8 cellular contexts compared by ENCODE assay signal in the genomic region with DNA sequence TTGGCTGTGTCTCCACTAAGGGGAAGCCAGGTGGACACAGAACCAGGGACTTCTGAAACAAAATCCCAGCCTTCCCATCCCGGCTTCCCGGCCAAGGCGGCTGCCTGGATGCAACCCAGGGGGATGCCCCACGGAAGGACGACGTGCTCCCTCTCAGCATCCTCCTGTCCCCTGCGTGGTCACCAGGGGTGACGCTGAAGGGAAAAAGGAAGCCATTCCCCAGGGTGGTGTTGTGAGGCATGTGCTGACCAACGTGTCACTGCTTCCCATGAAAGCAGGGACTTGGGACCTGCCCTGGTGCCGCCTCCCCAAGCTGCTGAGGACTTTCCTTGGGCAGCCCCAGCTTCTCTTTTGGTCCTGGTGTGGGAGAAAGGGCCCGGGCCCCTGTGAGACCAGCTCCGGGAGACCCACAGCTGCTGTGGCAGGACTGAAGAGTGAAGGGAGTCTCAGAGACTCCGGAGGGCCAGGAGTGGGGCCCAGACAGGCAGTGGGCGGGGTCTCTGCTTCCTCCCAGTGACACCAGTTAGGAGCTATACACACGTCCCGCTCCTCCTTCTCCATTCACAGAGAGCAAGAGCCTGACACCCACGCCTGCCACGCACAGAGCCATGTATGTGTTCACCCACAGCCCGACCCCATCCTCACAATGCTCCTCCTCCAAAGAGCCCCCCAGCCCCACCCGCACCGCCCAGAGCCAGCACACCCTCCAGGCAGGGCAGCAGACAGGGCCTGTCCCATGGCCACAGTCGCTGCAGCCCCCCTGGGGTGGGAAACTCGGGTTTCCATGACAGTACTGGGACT.
DNase-seq lines count a peak whose midpoint lies in the region; ATAC-seq, FAIRE-seq and TF ChIP-seq lines count a peak whose summit lies in the region.

No MANE protein-coding gene starts in this region.

- DNase-seq in CD4-positive, CD25-positive, alpha-beta regulatory T cell, result no peak
- peak; percentile 55 for DNase-seq in NB4 (ENCODE audit: low read depth)
- DNase-seq in effector memory CD8-positive, alpha-beta T cell, result no peak
- DNase-seq in neural crest cell (ENCODE audit: low read depth, low spot score), result no peak
- no peak for DNase-seq in GM12891 (ENCODE audit: insufficient read length, low spot score)

- H3K36me3 ChIP-seq in CD4-positive, CD25-positive, alpha-beta regulatory T cell (ENCODE audit: control insufficient read depth, insufficient read depth, low read length), result no peaks in the 10 kb centered on the region

- peaks cover 0 to 15% (median 8%) of the 10 kb centered on the region in 7 donors for H3K9me3 Mint-ChIP-seq in CD4-positive, CD25-positive, alpha-beta regulatory T cell
- H3K9me3 Mint-ChIP-seq in effector memory CD8-positive, alpha-beta T cell, result peaks cover 4 to 8% of the 10 kb centered on the region in 2 donors
- peaks cover 4% of the 10 kb centered on the region for H3K9me3 Mint-ChIP-seq in neural crest cell

- TF ChIP-seq CTCF in NB4 (IDR thresholded peaks at IDR 0.05; ENCODE audit: low read depth, low read length) (no peak), neural crest cell (conservative IDR thresholded peaks at IDR 0.05) (no peak)

- H3K4me1 Mint-ChIP-seq in CD4-positive, CD25-positive, alpha-beta regulatory T cell, result peaks cover 0 to 12% (median 5%) of the 10 kb centered on the region in 4 donors
- H3K4me1 Mint-ChIP-seq in effector memory CD8-positive, alpha-beta T cell (ENCODE audit: low read depth in 2 of 2), result peaks cover 9 to 10% of the 10 kb centered on the region in 2 donors
- H3K4me1 Mint-ChIP-seq in neural crest cell, result peaks cover 32% of the 10 kb centered on the region

- H3K27ac Mint-ChIP-seq in CD4-positive, CD25-positive, alpha-beta regulatory T cell, result peak overlapping the region in 1 of 3 donors; percentile 39
- H3K27ac Mint-ChIP-seq in effector memory CD8-positive, alpha-beta T cell, result no peak overlapping the region
- H3K27ac Mint-ChIP-seq in neural crest cell (ENCODE audit: unreplicated experiment), result no peak overlapping the region

- H3K9me3 ChIP-seq in CD4-positive, CD25-positive, alpha-beta regulatory T cell (ENCODE audit: control insufficient read depth in 2 of 2, low read length in 2 of 2), result peaks cover 13 to 17% of the 10 kb centered on the region in 2 experiments

- no peak for TF ChIP-seq POLR2A in NB4 (IDR thresholded peaks at IDR 0.05; ENCODE audit: extremely low read depth, insufficient read length)
- TF ChIP-seq POLR2A in GM12891 (IDR thresholded peaks at IDR 0.05; ENCODE audit: low read depth, low read length), result no peak

- FAIRE-seq in GM12891 (lab: Jason Lieb, UNC), result no peak

- H3K4me3 Mint-ChIP-seq in CD4-positive, CD25-positive, alpha-beta regulatory T cell, result peak overlapping the region; percentile 67 to 82 (median 76)
- H3K4me3 Mint-ChIP-seq in effector memory CD8-positive, alpha-beta T cell, result peak overlapping the region; percentile 72 to 75
- H3K4me3 Mint-ChIP-seq in neural crest cell, result peak overlapping the region; percentile 89

- ATAC-seq in CD4-positive, CD25-positive, alpha-beta regulatory T cell (ENCODE audit: low read depth in 2 of 2), result no peak
- no peak for ATAC-seq in effector memory CD8-positive, alpha-beta T cell (replicated peaks)
- ATAC-seq in GM19324 (IDR thresholded peaks at IDR 0.05; ENCODE audit: low FRiP score, unreplicated experiment) (no peak), HG03457 (IDR thresholded peaks at IDR 0.05; ENCODE audit: unreplicated experiment) (no peak), GM21423 (IDR thresholded peaks at IDR 0.05; ENCODE audit: unreplicated experiment) (no peak)

- no peak overlapping the region for H3K4me3 ChIP-seq in CD4-positive, CD25-positive, alpha-beta regulatory T cell (ENCODE audit: low read depth, low read length)
- H3K4me3 ChIP-seq in NB4 (ENCODE audit: low read depth, low read length), result no peak overlapping the region

- peaks cover 6% of the 10 kb centered on the region for H3K4me1 ChIP-seq in CD4-positive, CD25-positive, alpha-beta regulatory T cell (ENCODE audit: control insufficient read depth, insufficient read depth, low read length, poor library complexity, severe bottlenecking)

- H3K36me3 Mint-ChIP-seq in CD4-positive, CD25-positive, alpha-beta regulatory T cell, result no peaks in the 10 kb centered on the region
- no peaks in the 10 kb centered on the region for H3K36me3 Mint-ChIP-seq in effector memory CD8-positive, alpha-beta T cell (ENCODE audit: insufficient read depth)
- H3K36me3 Mint-ChIP-seq in neural crest cell (ENCODE audit: low read depth), result peaks cover 10% of the 10 kb centered on the region

- H3K27ac ChIP-seq in CD4-positive, CD25-positive, alpha-beta regulatory T cell (ENCODE audit: insufficient read depth, low read length, poor library complexity, severe bottlenecking), result no peak overlapping the region

- H3K27me3 Mint-ChIP-seq in CD4-positive, CD25-positive, alpha-beta regulatory T cell, result peaks cover 56% of the 10 kb centered on the region
- H3K27me3 Mint-ChIP-seq in effector memory CD8-positive, alpha-beta T cell, result peaks cover 64 to 74% of the 10 kb centered on the region in 2 donors
- peaks cover 52% of the 10 kb centered on the region for H3K27me3 Mint-ChIP-seq in neural crest cell (ENCODE audit: low read depth)

- peaks cover 12% of the 10 kb centered on the region for H3K27me3 ChIP-seq in CD4-positive, CD25-positive, alpha-beta regulatory T cell (ENCODE audit: control insufficient read depth, insufficient read depth, low read length)

TF ChIP-seq in GM12891, 5 proteins besides CTCF, POLR2A, EP300 and RAD21:
- no peak for TF ChIP-seq POU2F2 (IDR thresholded peaks at IDR 0.05; ENCODE audit: low read depth, low read length)
- TF ChIP-seq PAX5 (IDR thresholded peaks at IDR 0.05; ENCODE audit: insufficient read depth, low read length, severe bottlenecking), result no peak
